In genomic region chr2:32363588-32363987, GRCh38 we compare ENCODE assay signal across 1 cellular context.
TF ChIP-seq lines count a peak whose summit lies in the region.

No MANE protein-coding gene starts in this region.

TF ChIP-seq in GM12878, 131 proteins besides CTCF, POLR2A, EP300 and RAD21 (continued from another document):
- TF ChIP-seq PBX3 (IDR thresholded peaks at IDR 0.05; ENCODE audit: insufficient replicate concordance, low read depth, low read length) (no peak), MYC (IDR thresholded peaks at IDR 0.05; ENCODE audit: insufficient read depth, insufficient read length, insufficient replicate concordance, low read length, severe bottlenecking) (no peak), SREBF2 (IDR thresholded peaks at IDR 0.05; ENCODE audit: low read length) (no peak), SMARCA5 (IDR thresholded peaks at IDR 0.05) (no peak), IKZF2 (IDR thresholded peaks at IDR 0.05) (peak in 1 of 2 experiments; percentile 27; a peak in 1 of 4 replicates), ATF7 (IDR thresholded peaks at IDR 0.05; ENCODE audit: low read depth) (0 out of 2 replicates have a peak, but pooled peaks have one; percentile 14), WRNIP1 (IDR thresholded peaks at IDR 0.05; ENCODE audit: borderline replicate concordance, low read depth, low read length) (no peak), PAX8 (IDR thresholded peaks at IDR 0.05) (peak; percentile 62; the same call in 1 of the 2 replicates), MEF2B (IDR thresholded peaks at IDR 0.05; ENCODE audit: partially characterized antibody, poor library complexity, severe bottlenecking) (no peak), ZSCAN29 (IDR thresholded peaks at IDR 0.05) (no peak), RB1 (IDR thresholded peaks at IDR 0.05; ENCODE audit: borderline replicate concordance) (no peak), SPI1 (IDR thresholded peaks at IDR 0.05; ENCODE audit: borderline replicate concordance, insufficient read depth, low read depth, low read length) (no peak), SKIL (IDR thresholded peaks at IDR 0.05; ENCODE audit: low read depth, poor library complexity, severe bottlenecking) (no peak), RELB (IDR thresholded peaks at IDR 0.05; ENCODE audit: low read depth) (0 out of 2 replicates have a peak, but pooled peaks have one; percentile 14), BMI1 (IDR thresholded peaks at IDR 0.05; ENCODE audit: borderline replicate concordance) (no peak), MTA2 (IDR thresholded peaks at IDR 0.05; ENCODE audit: low read depth) (peak; percentile 82), KLF5 (IDR thresholded peaks at IDR 0.05; ENCODE audit: partially characterized antibody) (no peak), IRF4 (IDR thresholded peaks at IDR 0.05; ENCODE audit: low read depth, low read length) (no peak)
- TF ChIP-seq, protein P1, sequence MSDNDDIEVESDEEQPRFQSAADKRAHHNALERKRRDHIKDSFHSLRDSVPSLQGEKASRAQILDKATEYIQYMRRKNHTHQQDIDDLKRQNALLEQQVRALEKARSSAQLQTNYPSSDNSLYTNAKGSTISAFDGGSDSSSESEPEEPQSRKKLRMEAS (IDR thresholded peaks at IDR 0.05; ENCODE audit: low read depth, low read length) = no peak
- TF ChIP-seq, protein P2, sequence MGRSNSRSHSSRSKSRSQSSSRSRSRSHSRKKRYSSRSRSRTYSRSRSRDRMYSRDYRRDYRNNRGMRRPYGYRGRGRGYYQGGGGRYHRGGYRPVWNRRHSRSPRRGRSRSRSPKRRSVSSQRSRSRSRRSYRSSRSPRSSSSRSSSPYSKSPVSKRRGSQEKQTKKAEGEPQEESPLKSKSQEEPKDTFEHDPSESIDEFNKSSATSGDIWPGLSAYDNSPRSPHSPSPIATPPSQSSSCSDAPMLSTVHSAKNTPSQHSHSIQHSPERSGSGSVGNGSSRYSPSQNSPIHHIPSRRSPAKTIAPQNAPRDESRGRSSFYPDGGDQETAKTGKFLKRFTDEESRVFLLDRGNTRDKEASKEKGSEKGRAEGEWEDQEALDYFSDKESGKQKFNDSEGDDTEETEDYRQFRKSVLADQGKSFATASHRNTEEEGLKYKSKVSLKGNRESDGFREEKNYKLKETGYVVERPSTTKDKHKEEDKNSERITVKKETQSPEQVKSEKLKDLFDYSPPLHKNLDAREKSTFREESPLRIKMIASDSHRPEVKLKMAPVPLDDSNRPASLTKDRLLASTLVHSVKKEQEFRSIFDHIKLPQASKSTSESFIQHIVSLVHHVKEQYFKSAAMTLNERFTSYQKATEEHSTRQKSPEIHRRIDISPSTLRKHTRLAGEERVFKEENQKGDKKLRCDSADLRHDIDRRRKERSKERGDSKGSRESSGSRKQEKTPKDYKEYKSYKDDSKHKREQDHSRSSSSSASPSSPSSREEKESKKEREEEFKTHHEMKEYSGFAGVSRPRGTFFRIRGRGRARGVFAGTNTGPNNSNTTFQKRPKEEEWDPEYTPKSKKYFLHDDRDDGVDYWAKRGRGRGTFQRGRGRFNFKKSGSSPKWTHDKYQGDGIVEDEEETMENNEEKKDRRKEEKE (IDR thresholded peaks at IDR 0.05) = no peak
- TF ChIP-seq, protein P3, sequence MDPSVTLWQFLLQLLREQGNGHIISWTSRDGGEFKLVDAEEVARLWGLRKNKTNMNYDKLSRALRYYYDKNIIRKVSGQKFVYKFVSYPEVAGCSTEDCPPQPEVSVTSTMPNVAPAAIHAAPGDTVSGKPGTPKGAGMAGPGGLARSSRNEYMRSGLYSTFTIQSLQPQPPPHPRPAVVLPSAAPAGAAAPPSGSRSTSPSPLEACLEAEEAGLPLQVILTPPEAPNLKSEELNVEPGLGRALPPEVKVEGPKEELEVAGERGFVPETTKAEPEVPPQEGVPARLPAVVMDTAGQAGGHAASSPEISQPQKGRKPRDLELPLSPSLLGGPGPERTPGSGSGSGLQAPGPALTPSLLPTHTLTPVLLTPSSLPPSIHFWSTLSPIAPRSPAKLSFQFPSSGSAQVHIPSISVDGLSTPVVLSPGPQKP (IDR thresholded peaks at IDR 0.05; ENCODE audit: low read depth, low read length) = no peak
- TF ChIP-seq, protein P4, sequence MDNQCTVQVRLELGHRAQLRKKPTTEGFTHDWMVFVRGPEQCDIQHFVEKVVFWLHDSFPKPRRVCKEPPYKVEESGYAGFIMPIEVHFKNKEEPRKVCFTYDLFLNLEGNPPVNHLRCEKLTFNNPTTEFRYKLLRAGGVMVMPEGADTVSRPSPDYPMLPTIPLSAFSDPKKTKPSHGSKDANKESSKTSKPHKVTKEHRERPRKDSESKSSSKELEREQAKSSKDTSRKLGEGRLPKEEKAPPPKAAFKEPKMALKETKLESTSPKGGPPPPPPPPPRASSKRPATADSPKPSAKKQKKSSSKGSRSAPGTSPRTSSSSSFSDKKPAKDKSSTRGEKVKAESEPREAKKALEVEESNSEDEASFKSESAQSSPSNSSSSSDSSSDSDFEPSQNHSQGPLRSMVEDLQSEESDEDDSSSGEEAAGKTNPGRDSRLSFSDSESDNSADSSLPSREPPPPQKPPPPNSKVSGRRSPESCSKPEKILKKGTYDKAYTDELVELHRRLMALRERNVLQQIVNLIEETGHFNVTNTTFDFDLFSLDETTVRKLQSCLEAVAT (IDR thresholded peaks at IDR 0.05) = no peak
